In genomic region chrX:25191403-25191802, GRCh38 we compare ENCODE assay signal across 20 cellular contexts.
DNase-seq lines count a peak whose midpoint lies in the region; ATAC-seq, FAIRE-seq and TF ChIP-seq lines count a peak whose summit lies in the region.
"Had no signal": no experiment of that assay in that cellular context is flagged by ENCODE, and none has a peak within 500 bp of the region (broad histone marks: within the 10 kb centered on the region; RNA-seq: fewer than 3 reads in every experiment).

No MANE protein-coding gene starts in this region.

- H3K27ac ChIP-seq in A549, result no peak overlapping the region
- H3K27ac ChIP-seq in endodermal cell (ENCODE audit: low read depth, low read length), result no peak overlapping the region
- H3K27ac ChIP-seq: colonic mucosa, pancreas had no signal

- DNase-seq in A549 (ENCODE audit: low read depth in 1 of 2, low spot score in 1 of 2) (peak; percentile 1 to 7), GM12864 (ENCODE audit: low read depth) (no peak), NB4 (ENCODE audit: low read depth) (peak; percentile 1), endodermal cell (peak; percentile 70), mesenteric fat pad (ENCODE audit: low spot score) (no peak)
- DNase-seq in activated CD4-positive, CD25-positive, alpha-beta regulatory T cell (lab: John Stamatoyannopoulos, UW), result no peak
- DNase-seq: activated effector memory CD4-positive, alpha-beta T cell treated with Interleukin-2 at 50 U/mL for 16 hours; colonic mucosa; DMS79; erythroblast; glutamatergic neuron; KG1; NCI-H2081 treated with DMSO at 0.1 percent for 48 hours; pancreas; stimulated activated naive CD4-positive, alpha-beta T cell had no signal

- H3K36me3 Mint-ChIP-seq in endodermal cell (ENCODE audit: low read depth), result no peaks in the 10 kb centered on the region
- H3K36me3 Mint-ChIP-seq: mesothelial cell of epicardium had no signal

- H3K4me1 Mint-ChIP-seq in endodermal cell, result no peaks in the 10 kb centered on the region
- H3K4me1 Mint-ChIP-seq: B cell, mesothelial cell of epicardium had no signal

- CTCF ChIA-PET in A549 (lab: Yijun Ruan, JAX), result interaction anchor here (1.8 kb wide), 1 partner anchor 84 kb away, joined by 4 read pairs; no protein-coding TSS in a partner anchor

- no peaks in the 10 kb centered on the region for H3K27me3 ChIP-seq in endodermal cell (ENCODE audit: control insufficient read depth, insufficient read depth, low read length, poor library complexity, severe bottlenecking)
- H3K27me3 ChIP-seq: colonic mucosa had no signal

- POLR2A ChIA-PET in A549 (lab: Yijun Ruan, JAX), result no interaction called here

- no peak overlapping the region for H3K27ac Mint-ChIP-seq in endodermal cell
- H3K27ac Mint-ChIP-seq: B cell, mesothelial cell of epicardium had no signal

- H3K9me3 ChIP-seq in A549, result no peaks in the 10 kb centered on the region
- H3K9me3 ChIP-seq in endodermal cell (ENCODE audit: control insufficient read depth, low read length), result no peaks in the 10 kb centered on the region
- H3K9me3 ChIP-seq: colonic mucosa, HAP-1, pancreas had no signal

- no peak overlapping the region for H3K4me3 Mint-ChIP-seq in endodermal cell
- H3K4me3 Mint-ChIP-seq: B cell, mesothelial cell of epicardium had no signal

- FAIRE-seq in A549 (lab: Jason Lieb, UNC), result no peak
- FAIRE-seq: pancreas had no signal

- TF ChIP-seq CTCF in A549 (IDR thresholded peaks at IDR 0.05) (0 out of 3 replicates have a peak, but pooled peaks have one; percentile 12), GM12864 (IDR thresholded peaks at IDR 0.05; ENCODE audit: low read depth, low read length, missing control alignments) (peak; percentile 10), NB4 (IDR thresholded peaks at IDR 0.05; ENCODE audit: low read depth, low read length) (no peak), endodermal cell (conservative IDR thresholded peaks at IDR 0.05) (peak; percentile 79)

- H3K9ac ChIP-seq in endodermal cell (ENCODE audit: extremely low read depth, low read length, poor library complexity, severe bottlenecking), result no peak overlapping the region

- no peak for ATAC-seq in A549
- no peak for ATAC-seq in HG03457 (IDR thresholded peaks at IDR 0.05; ENCODE audit: unreplicated experiment)
- ATAC-seq in HG02840 (IDR thresholded peaks at IDR 0.05; ENCODE audit: low FRiP score, unreplicated experiment), result no peak
- ATAC-seq: pancreas had no signal

- 0% methylated on average over 7 of the region's 7 CpGs for WGBS in A549 (ENCODE audit: missing lambda C conversion rate)
- 62 to 83% methylated on average over 2 to 5 of the region's 7 CpGs for WGBS in endodermal cell (ENCODE audit: insufficient coverage in 1 of 2, insufficient read length in 1 of 2), 2 experiments

- H3K4me2 ChIP-seq in A549, result no peak overlapping the region

- TF ChIP-seq RAD21 in A549 (conservative IDR thresholded peaks at IDR 0.05 in 1 of 2, IDR thresholded peaks at IDR 0.05 in 1 of 2), result peak in 1 of 2 experiments; percentile 31; a peak in 1 of 5 replicates

- TF ChIP-seq POLR2A in A549 (IDR thresholded peaks at IDR 0.05; ENCODE audit: low read length), result no peak
- TF ChIP-seq POLR2A in NB4 (IDR thresholded peaks at IDR 0.05; ENCODE audit: extremely low read depth, insufficient read length), result no peak

- H3K4me1 ChIP-seq in A549 (no peaks in the 10 kb centered on the region), endodermal cell (ENCODE audit: control insufficient read depth, insufficient read depth, low read length) (no peaks in the 10 kb centered on the region)
- H3K4me1 ChIP-seq: colonic mucosa, pancreas had no signal

- no peaks in the 10 kb centered on the region for H3K9me3 Mint-ChIP-seq in endodermal cell

- H3K27me3 Mint-ChIP-seq in endodermal cell (ENCODE audit: insufficient read depth), result no peaks in the 10 kb centered on the region
- H3K27me3 Mint-ChIP-seq: B cell had no signal

- no peaks in the 10 kb centered on the region for H3K36me3 ChIP-seq in endodermal cell (ENCODE audit: control insufficient read depth, insufficient read depth, low read length)
- H3K36me3 ChIP-seq: colonic mucosa, HAP-1, pancreas had no signal

- TF ChIP-seq EP300 in A549 (IDR thresholded peaks at IDR 0.05), result no peak

- H3K4me3 ChIP-seq in A549, result no peak overlapping the region
- H3K4me3 ChIP-seq in GM12864 (ENCODE audit: low read depth, low read length), result no peak overlapping the region
- no peak overlapping the region for H3K4me3 ChIP-seq in NB4 (ENCODE audit: low read depth, low read length)
- no peak overlapping the region for H3K4me3 ChIP-seq in endodermal cell (ENCODE audit: low read length)
- H3K4me3 ChIP-seq: colonic mucosa, HAP-1, pancreas had no signal

TF ChIP-seq in A549, 52 proteins besides CTCF, POLR2A, EP300 and RAD21:
- TF ChIP-seq NFE2L2 (conservative IDR thresholded peaks at IDR 0.05; ENCODE audit: low read length) (no peak), JUN (IDR thresholded peaks at IDR 0.05) (no peak), BHLHE40 (IDR thresholded peaks at IDR 0.05; ENCODE audit: low read depth, low read length) (no peak), ZNF302 (CRISPR knock-in tag; IDR thresholded peaks at IDR 0.05) (no peak), REST (IDR thresholded peaks at IDR 0.05) (no peak), MYC (IDR thresholded peaks at IDR 0.05; ENCODE audit: borderline replicate concordance, low read length) (no peak), CEBPB (IDR thresholded peaks at IDR 0.05) (no peak), EHMT2 (IDR thresholded peaks at IDR 0.05; ENCODE audit: low read depth) (no peak), ATOH8 (CRISPR knock-in tag; IDR thresholded peaks at IDR 0.05; ENCODE audit: low read depth) (no peak), FOXS1 (CRISPR knock-in tag; IDR thresholded peaks at IDR 0.05) (no peak), EHF (CRISPR knock-in tag; IDR thresholded peaks at IDR 0.05) (no peak), HES2 (IDR thresholded peaks at IDR 0.05) (no peak), NR3C1 (IDR thresholded peaks at IDR 0.05) (no peak), MAX (IDR thresholded peaks at IDR 0.05) (no peak)

Comparison
In these comparisons a context has a peak if more than half of its experiments do, and no peak if none do; other contexts are left out.
1. DNase-seq: peak in A549 (2 of 2), NB4 (single experiment) and endodermal cell (single experiment); none in GM12864 (single experiment), mesenteric fat pad (single experiment) and activated CD4-positive, CD25-positive, alpha-beta regulatory T cell (0 of 4).